Comparison of ENCODE assay signal across 8 cellular contexts in genomic region chr17:4142107-4142900, GRCh38. TPM values are rescaled to one million over a fixed set of nuclear protein-coding genes. Genes with fewer than 3 reads are reported as not detected.
DNase-seq lines count a peak whose midpoint lies in the region; ATAC-seq, FAIRE-seq and TF ChIP-seq lines count a peak whose summit lies in the region.

No MANE protein-coding gene starts in this region.

- H3K4me1 Mint-ChIP-seq in CD8-positive, alpha-beta memory T cell, result peaks cover 50 to 62% (median 59%) of the 10 kb centered on the region in 3 donors
- H3K4me1 Mint-ChIP-seq in activated T-helper 1 cell treated with anti-CD3 and anti-CD28 coated beads, Interleukin-12 subunit alpha, Interleukin-12 subunit beta, Interleukin-2, Interleukin-4 antibody, amounts not matched to agents 30 ng/mL and 10 ng/mL and 1 ng/mL, durations not matched to agents 14 hours and 24 hours and 36 hours (ENCODE audit: low read depth), result peaks cover 51% of the 10 kb centered on the region

- no peaks in the 10 kb centered on the region for H3K9me3 ChIP-seq in CD8-positive, alpha-beta memory T cell (ENCODE audit: low read length)
- H3K9me3 ChIP-seq in pancreas, result no peaks in the 10 kb centered on the region

- intact Hi-C loops in activated T-helper 1 cell treated with anti-CD3 and anti-CD28 coated beads, Interleukin-12 subunit alpha, Interleukin-12 subunit beta, Interleukin-2, Interleukin-4 antibody, amounts not matched to agents 30 ng/mL and 10 ng/mL and 1 ng/mL, durations not matched to agents 14 hours and 24 hours and 36 hours (cut with micrococcal nuclease), result loop anchor here (2.0 to 5.0 kb wide), 5 partner anchors 178 to 1140 kb away; partner anchors contain the start of genes ATP2A3, MED11, PFN1 and RABEP1
- intact Hi-C loops in pancreas (cut with DNase I), result no loop called here

- peak in 2 of 5 donors; percentile 25 to 48 for DNase-seq in CD8-positive, alpha-beta memory T cell
- DNase-seq in Jurkat, Clone E6-1 (ENCODE audit: low read depth, low spot score), result no peak
- no peak for DNase-seq in activated T-helper 1 cell treated with anti-CD3 and anti-CD28 coated beads, Interleukin-12 subunit alpha, Interleukin-12 subunit beta, Interleukin-2, Interleukin-4 antibody, amounts not matched to agents 30 ng/mL and 10 ng/mL and 1 ng/mL, durations not matched to agents 14 hours and 24 hours and 36 hours (ENCODE audit: low spot score)
- DNase-seq in foreskin keratinocyte (no peak), pancreas (peak; percentile 29 to 84 (median 64)), hippocampal formation (lab: John Stamatoyannopoulos, UW) (no peak), NCI-H1436 (lab: John Stamatoyannopoulos, UW) (no peak)

- H3K27ac Mint-ChIP-seq in CD8-positive, alpha-beta memory T cell, result peak overlapping the region; percentile 30 to 100 (median 98)
- peak overlapping the region; percentile 49 for H3K27ac Mint-ChIP-seq in activated T-helper 1 cell treated with anti-CD3 and anti-CD28 coated beads, Interleukin-12 subunit alpha, Interleukin-12 subunit beta, Interleukin-2, Interleukin-4 antibody, amounts not matched to agents 30 ng/mL and 10 ng/mL and 1 ng/mL, durations not matched to agents 14 hours and 24 hours and 36 hours

- CTCF ChIA-PET in CD8-positive, alpha-beta memory T cell (lab: Charles Lee), result no interaction called here

- no peaks in the 10 kb centered on the region for H3K27me3 ChIP-seq in CD8-positive, alpha-beta memory T cell (ENCODE audit: insufficient read depth, low read length, poor library complexity, severe bottlenecking)
- no peaks in the 10 kb centered on the region for H3K27me3 ChIP-seq in foreskin keratinocyte
- no peaks in the 10 kb centered on the region for H3K27me3 ChIP-seq in pancreas

- ATAC-seq in GM21423 (IDR thresholded peaks at IDR 0.05; ENCODE audit: unreplicated experiment) (peak; percentile 17), foreskin keratinocyte (peak; percentile 29), pancreas (peak in 3 of 4 donors; percentile 1 to 33 (median 13))

- no peaks in the 10 kb centered on the region for H3K36me3 ChIP-seq in CD8-positive, alpha-beta memory T cell (ENCODE audit: insufficient read depth, low read length)
- H3K36me3 ChIP-seq in pancreas, result no peaks in the 10 kb centered on the region

- no peak for FAIRE-seq in pancreas (lab: Jason Lieb, UNC)

- POLR2A ChIA-PET in CD8-positive, alpha-beta memory T cell (lab: Charles Lee), result interaction anchor here (0.8 to 4.1 kb wide), 11 partner anchors 10 to 797 kb away, joined by 3 to 41 read pairs (median 6); partner anchors contain the start of genes RNF167, SLC25A11 and UBE2G1

- peaks cover 51% of the 10 kb centered on the region for H3K4me1 ChIP-seq in CD8-positive, alpha-beta memory T cell (ENCODE audit: insufficient read depth, low read length)
- H3K4me1 ChIP-seq in foreskin keratinocyte, result peaks cover 11% of the 10 kb centered on the region
- peaks cover 18 to 44% (median 22%) of the 10 kb centered on the region in 3 donors for H3K4me1 ChIP-seq in pancreas

- 1% methylated on average over 55 to 56 of the region's 56 CpGs for WGBS in pancreas, 2 donors

- TF ChIP-seq CTCF in foreskin keratinocyte (conservative IDR thresholded peaks at IDR 0.05), result no peak
- no peak for TF ChIP-seq CTCF in pancreas (IDR thresholded peaks at IDR 0.05)

- H3K36me3 Mint-ChIP-seq in CD8-positive, alpha-beta memory T cell, result peaks cover 0 to 46% (median 3%) of the 10 kb centered on the region in 3 donors
- H3K36me3 Mint-ChIP-seq in activated T-helper 1 cell treated with anti-CD3 and anti-CD28 coated beads, Interleukin-12 subunit alpha, Interleukin-12 subunit beta, Interleukin-2, Interleukin-4 antibody, amounts not matched to agents 30 ng/mL and 10 ng/mL and 1 ng/mL, durations not matched to agents 14 hours and 24 hours and 36 hours (ENCODE audit: low read depth), result peaks cover 9% of the 10 kb centered on the region

- no peaks in the 10 kb centered on the region for H3K9me3 Mint-ChIP-seq in CD8-positive, alpha-beta memory T cell
- no peaks in the 10 kb centered on the region for H3K9me3 Mint-ChIP-seq in activated T-helper 1 cell treated with anti-CD3 and anti-CD28 coated beads, Interleukin-12 subunit alpha, Interleukin-12 subunit beta, Interleukin-2, Interleukin-4 antibody, amounts not matched to agents 30 ng/mL and 10 ng/mL and 1 ng/mL, durations not matched to agents 14 hours and 24 hours and 36 hours

- H3K4me3 Mint-ChIP-seq in CD8-positive, alpha-beta memory T cell, result peak overlapping the region; percentile 95 to 100 (median 100)
- H3K4me3 Mint-ChIP-seq in activated T-helper 1 cell treated with anti-CD3 and anti-CD28 coated beads, Interleukin-12 subunit alpha, Interleukin-12 subunit beta, Interleukin-2, Interleukin-4 antibody, amounts not matched to agents 30 ng/mL and 10 ng/mL and 1 ng/mL, durations not matched to agents 14 hours and 24 hours and 36 hours, result peak overlapping the region; percentile 98

- H3K27ac ChIP-seq in CD8-positive, alpha-beta memory T cell (ENCODE audit: low read depth, low read length), result peak overlapping the region; percentile 77
- H3K27ac ChIP-seq in foreskin keratinocyte, result no peak overlapping the region
- peak overlapping the region; percentile 88 to 98 (median 97) for H3K27ac ChIP-seq in pancreas

- H3K4me3 ChIP-seq in CD8-positive, alpha-beta memory T cell (ENCODE audit: low read length), result peak overlapping the region; percentile 76
- H3K4me3 ChIP-seq in Jurkat, Clone E6-1 (ENCODE audit: low read length), result peak overlapping the region; percentile 90
- peak overlapping the region; percentile 95 to 100 (median 98) for H3K4me3 ChIP-seq in pancreas

- peaks cover 0 to 3% of the 10 kb centered on the region in 2 donors for H3K27me3 Mint-ChIP-seq in CD8-positive, alpha-beta memory T cell
- no peaks in the 10 kb centered on the region for H3K27me3 Mint-ChIP-seq in activated T-helper 1 cell treated with anti-CD3 and anti-CD28 coated beads, Interleukin-12 subunit alpha, Interleukin-12 subunit beta, Interleukin-2, Interleukin-4 antibody, amounts not matched to agents 30 ng/mL and 10 ng/mL and 1 ng/mL, durations not matched to agents 14 hours and 24 hours and 36 hours (ENCODE audit: insufficient read depth)

RNA-seq across cellular contexts. Expression of gene ZZEF1, which starts 0.5 kb away (rescaled TPM):
- 10 to 100 TPM; 39.6 to 41.2 TPM for total RNA-seq in CD8-positive, alpha-beta memory T cell
- polyA plus RNA-seq in CD8-positive, alpha-beta memory T cell, result 8.2 TPM
- polyA plus RNA-seq in Jurkat, Clone E6-1 (2012; ENCODE audit: insufficient read depth, insufficient read length), result 15.4 TPM
- 43.8 and 45.2 TPM in 2 replicates for total RNA-seq in activated T-helper 1 cell treated with anti-CD3 and anti-CD28 coated beads, Interleukin-12 subunit alpha, Interleukin-12 subunit beta, Interleukin-2, Interleukin-4 antibody, amounts not matched to agents 30 ng/mL and 10 ng/mL and 1 ng/mL, durations not matched to agents 14 hours and 24 hours and 36 hours
- total RNA-seq in foreskin keratinocyte (19.6 and 20.7 TPM in 2 replicates), pancreas (10 to 100 TPM; 22.7 to 31.6 (median 27.7) TPM)
- polyA plus RNA-seq in foreskin keratinocyte (2.8 and 3.2 TPM in 2 replicates), pancreas (10 to 100 TPM; 15.8 to 29.7 TPM)

RNA-seq across cellular contexts. Expression of gene CYB5D2, which starts 0.7 kb away (rescaled TPM):
- total RNA-seq in CD8-positive, alpha-beta memory T cell, result 10 to 100 TPM; 12.6 to 14.2 TPM
- 12.9 TPM for polyA plus RNA-seq in CD8-positive, alpha-beta memory T cell
- polyA plus RNA-seq in Jurkat, Clone E6-1 (2012; ENCODE audit: insufficient read depth, insufficient read length), result 9.0 TPM
- 6.9 and 9.4 TPM in 2 replicates for total RNA-seq in activated T-helper 1 cell treated with anti-CD3 and anti-CD28 coated beads, Interleukin-12 subunit alpha, Interleukin-12 subunit beta, Interleukin-2, Interleukin-4 antibody, amounts not matched to agents 30 ng/mL and 10 ng/mL and 1 ng/mL, durations not matched to agents 14 hours and 24 hours and 36 hours
- total RNA-seq in foreskin keratinocyte (5.1 and 6.5 TPM in 2 replicates), pancreas (1 to 10 TPM; 6.7 to 9.1 (median 8.4) TPM)
- polyA plus RNA-seq in foreskin keratinocyte (5.6 and 7.5 TPM in 2 replicates), pancreas (10 to 100 TPM; 11.7 to 18.4 TPM)

Comparison
In these comparisons a context has a peak if more than half of its experiments do, and no peak if none do; other contexts are left out.
1. DNase-seq: peak in pancreas (6 of 6); none in Jurkat, Clone E6-1 (single experiment), activated T-helper 1 cell treated with anti-CD3 and anti-CD28 coated beads, Interleukin-12 subunit alpha, Interleukin-12 subunit beta, Interleukin-2, Interleukin-4 antibody, amounts not matched to agents 30 ng/mL and 10 ng/mL and 1 ng/mL, durations not matched to agents 14 hours and 24 hours and 36 hours (single experiment), foreskin keratinocyte (0 of 2), hippocampal formation (0 of 2) and NCI-H1436 (single experiment).
2. Peak in every context shown above with its lines, with median percentiles within 50 percentile points of each other: H3K4me3 ChIP-seq and ATAC-seq.